ENCODE assay signal across 8 cellular contexts in genomic region chr9:470795-471194, GRCh38. TPM values are rescaled to one million over a fixed set of nuclear protein-coding genes. Genes with fewer than 3 reads are reported as not detected.
A peak's percentile ranks its signal among the peaks of the same experiment; 100 is the strongest.
DNase-seq lines count a peak whose midpoint lies in the region; ATAC-seq and TF ChIP-seq lines count a peak whose summit lies in the region.

No MANE protein-coding gene starts in this region.

- H3K27me3 ChIP-seq in suprapubic skin: no peaks in the 10 kb centered on the region

- H3K4me1 Mint-ChIP-seq in activated CD4-positive, alpha-beta T cell treated with anti-CD3 and anti-CD28 coated beads, Interleukin-2, amount 10 ng/mL, durations not matched to agents 24 days and 14 days: peaks cover 26% of the 10 kb centered on the region

- ATAC-seq in activated naive CD4-positive, alpha-beta T cell treated with anti-CD3 and anti-CD28 coated beads, Interleukin-2, amount 50 U/mL, for 72 hours: no peak

- peak overlapping the region; percentile 96 for H3K27ac Mint-ChIP-seq in activated CD4-positive, alpha-beta T cell treated with anti-CD3 and anti-CD28 coated beads, Interleukin-2, amount 10 ng/mL, durations not matched to agents 24 days and 14 days
- H3K27ac Mint-ChIP-seq in activated naive CD4-positive, alpha-beta T cell treated with anti-CD3 and anti-CD28 coated beads, Interleukin-2, amount 50 U/mL, for 72 hours: peak overlapping the region; percentile 84 to 94

- TF ChIP-seq CTCF in suprapubic skin (IDR thresholded peaks at IDR 0.05): no peak

- no peaks in the 10 kb centered on the region for H3K9me3 ChIP-seq in suprapubic skin

- H3K36me3 Mint-ChIP-seq in activated CD4-positive, alpha-beta T cell treated with anti-CD3 and anti-CD28 coated beads, Interleukin-2, amount 10 ng/mL, durations not matched to agents 24 days and 14 days (ENCODE audit: low read depth): peaks cover 9% of the 10 kb centered on the region
- peaks cover 12 to 28% of the 10 kb centered on the region in 2 donors for H3K36me3 Mint-ChIP-seq in activated naive CD4-positive, alpha-beta T cell treated with anti-CD3 and anti-CD28 coated beads, Interleukin-2, amount 50 U/mL, for 72 hours

- no peak for TF ChIP-seq EP300 in suprapubic skin (IDR thresholded peaks at IDR 0.05)

- peak overlapping the region; percentile 98 for H3K4me3 Mint-ChIP-seq in activated CD4-positive, alpha-beta T cell treated with anti-CD3 and anti-CD28 coated beads, Interleukin-2, amount 10 ng/mL, durations not matched to agents 24 days and 14 days

- intact Hi-C loops in activated CD4-positive, alpha-beta T cell treated with anti-CD3 and anti-CD28 coated beads, Interleukin-2, amount 10 ng/mL, durations not matched to agents 24 days and 14 days (cut with micrococcal nuclease): loop anchor here (1.0 kb wide), 2 partner anchors 9 to 34 kb away; partner anchors contain the start of gene KANK1

- DNase-seq in activated CD4-positive, alpha-beta T cell treated with anti-CD3 and anti-CD28 coated beads, Interleukin-2, amount 10 ng/mL, durations not matched to agents 24 days and 14 days: no peak
- DNase-seq in activated CD4-positive, alpha-beta T cell treated with anti-CD3 and anti-CD28 coated beads for 1 hour: no peak
- DNase-seq in activated naive CD4-positive, alpha-beta T cell treated with anti-CD3 and anti-CD28 coated beads, Interleukin-2, amount 50 U/mL, for 72 hours (ENCODE audit: low spot score in 2 of 2): no peak
- DNase-seq in kidney tubule cell (ENCODE audit: low spot score) (peak; percentile 21), suprapubic skin (ENCODE audit: low spot score in 2 of 2) (no peak), glomerular visceral epithelial cell (ENCODE audit: extremely low spot score) (no peak), iPS-NIHi11 (ENCODE audit: low spot score) (no peak)
- no peak for DNase-seq in stimulated activated CD4-positive, alpha-beta T cell treated with anti-CD3 and anti-CD28 coated beads, Interleukin-12 subunit alpha, Interleukin-12 subunit beta, amount 100 ng/mL, for 4 hours

- no peaks in the 10 kb centered on the region for H3K36me3 ChIP-seq in suprapubic skin

- peak overlapping the region; percentile 85 for H3K27ac ChIP-seq in suprapubic skin

- no peaks in the 10 kb centered on the region for H3K9me3 Mint-ChIP-seq in activated CD4-positive, alpha-beta T cell treated with anti-CD3 and anti-CD28 coated beads, Interleukin-2, amount 10 ng/mL, durations not matched to agents 24 days and 14 days
- H3K9me3 Mint-ChIP-seq in activated naive CD4-positive, alpha-beta T cell treated with anti-CD3 and anti-CD28 coated beads, Interleukin-2, amount 50 U/mL, for 72 hours: no peaks in the 10 kb centered on the region

- H3K4me3 ChIP-seq in suprapubic skin: peak overlapping the region; percentile 66

- no peaks in the 10 kb centered on the region for H3K27me3 Mint-ChIP-seq in activated CD4-positive, alpha-beta T cell treated with anti-CD3 and anti-CD28 coated beads, Interleukin-2, amount 10 ng/mL, durations not matched to agents 24 days and 14 days

- WGBS in suprapubic skin: 29% methylated on average over 1 of the region's 1 CpG

- peaks cover 36% of the 10 kb centered on the region for H3K4me1 ChIP-seq in suprapubic skin

- TF ChIP-seq POLR2A in suprapubic skin (IDR thresholded peaks at IDR 0.05): no peak

RNA-seq across cellular contexts. Expression of gene KANK1, which starts 33.7 kb away (rescaled TPM):
- total RNA-seq in activated CD4-positive, alpha-beta T cell treated with anti-CD3 and anti-CD28 coated beads, Interleukin-2, amount 10 ng/mL, durations not matched to agents 24 days and 14 days: 2.5 and 2.8 TPM in 2 replicates
- total RNA-seq in activated naive CD4-positive, alpha-beta T cell treated with anti-CD3 and anti-CD28 coated beads, Interleukin-2, amount 50 U/mL, for 72 hours: 1 to 10 TPM; 2.9 to 6.2 TPM
- total RNA-seq in suprapubic skin: 100 to 1,000 TPM; 113 to 158 (median 132) TPM

Comparison
In these comparisons a context has a peak if more than half of its experiments do, and no peak if none do; other contexts are left out.
1. RNA of gene KANK1, which starts 33.7 kb away (total RNA-seq): 113 to 158 TPM in suprapubic skin; 2.9 to 6.2 TPM in activated naive CD4-positive, alpha-beta T cell treated with anti-CD3 and anti-CD28 coated beads, Interleukin-2, amount 50 U/mL, for 72 hours and 2.5 to 2.8 TPM in activated CD4-positive, alpha-beta T cell treated with anti-CD3 and anti-CD28 coated beads, Interleukin-2, amount 10 ng/mL, durations not matched to agents 24 days and 14 days; every median in the first group is over 10 times any median in the second.